ENCODE assay signal across 19 cellular contexts in the genomic region with DNA sequence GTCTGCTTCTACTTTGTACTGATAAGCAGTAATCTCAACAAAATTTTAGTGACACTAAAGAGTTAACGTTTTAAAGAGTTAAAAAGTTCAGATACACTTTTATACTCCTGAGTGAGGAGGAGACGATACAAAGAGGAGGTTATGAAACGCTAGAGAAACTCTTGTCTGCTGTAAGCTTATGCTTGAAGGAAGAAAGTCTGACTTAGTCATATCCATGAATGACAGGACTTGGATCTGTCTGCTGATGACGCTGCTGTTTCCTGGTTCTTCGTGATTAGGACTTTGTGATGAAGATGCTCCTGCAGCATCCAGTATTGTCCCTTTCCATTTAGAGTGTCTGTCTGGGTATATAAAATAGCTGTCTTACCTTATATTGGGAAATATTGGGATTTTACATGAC. TPM values are rescaled to one million over a fixed set of nuclear protein-coding genes. Genes with fewer than 3 reads are reported as not detected.
DNase-seq lines count a peak whose midpoint lies in the region; ATAC-seq and TF ChIP-seq lines count a peak whose summit lies in the region.
"Had no signal": no experiment of that assay in that cellular context is flagged by ENCODE, and none has a peak within 500 bp of the region (broad histone marks: within the 10 kb centered on the region; RNA-seq: fewer than 3 reads in every experiment).

No MANE protein-coding gene starts in this region.

- no peak for TF ChIP-seq CTCF in activated CD8-positive, alpha-beta T cell treated with anti-CD3 and anti-CD28 coated beads for 36 hours (IDR thresholded peaks at IDR 0.05)
- TF ChIP-seq CTCF in RWPE2 (IDR thresholded peaks at IDR 0.05; ENCODE audit: poor library complexity, severe bottlenecking), result no peak

- peaks cover 16% of the 10 kb centered on the region; the same call in 1 of the 2 replicates for H3K36me3 ChIP-seq in RWPE2 (ENCODE audit: low read depth)
- H3K36me3 ChIP-seq: sigmoid colon had no signal

- intact Hi-C loops in activated CD8-positive, alpha-beta T cell treated with anti-CD3 and anti-CD28 coated beads for 36 hours (cut with micrococcal nuclease), result loop anchor here (10.0 kb wide), 1 partner anchor 51 kb away; no protein-coding TSS in a partner anchor

- peak; percentile 41 for ATAC-seq in activated CD8-positive, alpha-beta T cell treated with anti-CD3 and anti-CD28 coated beads for 36 hours
- no peak for ATAC-seq in activated CD8-positive, alpha-beta T cell treated with anti-CD3 and anti-CD28 coated beads, Interleukin-2, amount 10 ng/mL, durations not matched to agents 7 days and 5 days
- peak; percentile 49; the same call in 2 of the 3 replicates for ATAC-seq in RWPE2 (ENCODE audit: low read depth)
- ATAC-seq in natural killer cell treated with Interleukin-12 subunit alpha and Interleukin-12 subunit beta and Interleukin-15 and Interleukin-18, amount 100 ng/mL, for 72 hours, result no peak
- ATAC-seq: T-helper 17 cell had no signal

- DNase-seq in activated CD8-positive, alpha-beta T cell treated with anti-CD3 and anti-CD28 coated beads for 36 hours, result no peak
- no peak for DNase-seq in activated CD8-positive, alpha-beta T cell treated with anti-CD3 and anti-CD28 coated beads, Interleukin-2, amount 10 ng/mL, durations not matched to agents 7 days and 5 days
- DNase-seq in RWPE2 (ENCODE audit: low spot score), result no peak
- DNase-seq in erythroblast (lab: John Stamatoyannopoulos, UW), result peak; percentile 10 to 30
- no peak for DNase-seq in substantia nigra (lab: John Stamatoyannopoulos, UW)
- DNase-seq in NCI-H2227 (lab: John Stamatoyannopoulos, UW; ENCODE audit: unreplicated experiment), result no peak
- no peak for DNase-seq in NCI-H1105 (lab: John Stamatoyannopoulos, UW)
- DNase-seq in natural killer cell treated with Interleukin-12 subunit alpha and Interleukin-12 subunit beta and Interleukin-15 and Interleukin-18, amount 100 ng/mL, for 72 hours (ENCODE audit: low spot score), result no peak
- DNase-seq: NCI-H1417 treated with DMSO at 0.1 percent for 48 hours; NCI-H2171 treated with DMSO at 0.1 percent for 48 hours; NCI-H774; PC-3; sigmoid colon; stimulated activated CD4-positive, alpha-beta T cell treated with anti-CD3 and anti-CD28 coated beads, Interleukin-1b, Interleukin-23, amount 100 ng/mL, for 48 hours; stimulated activated naive CD4-positive, alpha-beta T cell; T-helper 17 cell had no signal

- H3K36me3 Mint-ChIP-seq in activated CD8-positive, alpha-beta T cell treated with anti-CD3 and anti-CD28 coated beads for 36 hours (ENCODE audit: low read depth), result peaks cover 49% of the 10 kb centered on the region
- H3K36me3 Mint-ChIP-seq in activated CD8-positive, alpha-beta T cell treated with anti-CD3 and anti-CD28 coated beads, Interleukin-2, amount 10 ng/mL, durations not matched to agents 7 days and 5 days (ENCODE audit: low read depth), result peaks cover 56% of the 10 kb centered on the region
- H3K36me3 Mint-ChIP-seq in natural killer cell treated with Interleukin-12 subunit alpha and Interleukin-12 subunit beta and Interleukin-15 and Interleukin-18, amount 100 ng/mL, for 72 hours, result peaks cover 12% of the 10 kb centered on the region

- H3K27ac Mint-ChIP-seq in activated CD8-positive, alpha-beta T cell treated with anti-CD3 and anti-CD28 coated beads for 36 hours, result no peak overlapping the region
- no peak overlapping the region for H3K27ac Mint-ChIP-seq in activated CD8-positive, alpha-beta T cell treated with anti-CD3 and anti-CD28 coated beads, Interleukin-2, amount 10 ng/mL, durations not matched to agents 7 days and 5 days
- H3K27ac Mint-ChIP-seq in natural killer cell treated with Interleukin-12 subunit alpha and Interleukin-12 subunit beta and Interleukin-15 and Interleukin-18, amount 100 ng/mL, for 72 hours, result no peak overlapping the region
- H3K27ac Mint-ChIP-seq: activated T-helper 1 cell treated with anti-CD3 and anti-CD28 coated beads, Interleukin-12 subunit alpha, Interleukin-12 subunit beta, Interleukin-2, Interleukin-4 antibody, amounts not matched to agents 30 ng/mL and 10 ng/mL and 1 ng/mL, durations not matched to agents 14 hours and 24 hours and 36 hours; T-helper 17 cell; type B pancreatic cell had no signal

- H3K27me3 Mint-ChIP-seq in activated CD8-positive, alpha-beta T cell treated with anti-CD3 and anti-CD28 coated beads for 36 hours, result no peaks in the 10 kb centered on the region
- no peaks in the 10 kb centered on the region for H3K27me3 Mint-ChIP-seq in activated CD8-positive, alpha-beta T cell treated with anti-CD3 and anti-CD28 coated beads, Interleukin-2, amount 10 ng/mL, durations not matched to agents 7 days and 5 days (ENCODE audit: low read depth)
- no peaks in the 10 kb centered on the region for H3K27me3 Mint-ChIP-seq in natural killer cell treated with Interleukin-12 subunit alpha and Interleukin-12 subunit beta and Interleukin-15 and Interleukin-18, amount 100 ng/mL, for 72 hours
- H3K27me3 Mint-ChIP-seq: T-helper 17 cell, type B pancreatic cell had no signal

- no peak overlapping the region for H3K4me3 ChIP-seq in RWPE2 (ENCODE audit: severe bottlenecking)
- H3K4me3 ChIP-seq: BLaER1, sigmoid colon had no signal

- H3K4me1 Mint-ChIP-seq in activated CD8-positive, alpha-beta T cell treated with anti-CD3 and anti-CD28 coated beads for 36 hours (ENCODE audit: low read depth), result peaks cover 73% of the 10 kb centered on the region
- H3K4me1 Mint-ChIP-seq in activated CD8-positive, alpha-beta T cell treated with anti-CD3 and anti-CD28 coated beads, Interleukin-2, amount 10 ng/mL, durations not matched to agents 7 days and 5 days (ENCODE audit: low read depth), result peaks cover 25% of the 10 kb centered on the region
- H3K4me1 Mint-ChIP-seq in natural killer cell treated with Interleukin-12 subunit alpha and Interleukin-12 subunit beta and Interleukin-15 and Interleukin-18, amount 100 ng/mL, for 72 hours (ENCODE audit: low read depth in 2 of 2), result peaks cover 54 to 56% of the 10 kb centered on the region in 2 donors

- CTCF ChIA-PET in activated CD8-positive, alpha-beta T cell treated with anti-CD3 and anti-CD28 coated beads for 36 hours (lab: Charles Lee), result no interaction called here
- CTCF ChIA-PET in activated CD8-positive, alpha-beta T cell treated with anti-CD3 and anti-CD28 coated beads, Interleukin-2, amount 10 ng/mL, durations not matched to agents 7 days and 5 days (lab: Charles Lee), result no interaction called here

- H3K27ac ChIP-seq in RWPE2 (ENCODE audit: poor library complexity, severe bottlenecking) (no peak overlapping the region), substantia nigra (ENCODE audit: low read depth, low read length, poor library complexity, severe bottlenecking) (peak overlapping the region; percentile 2)
- H3K27ac ChIP-seq: BLaER1, sigmoid colon had no signal

- H3K9me3 ChIP-seq in RWPE2 (ENCODE audit: severe bottlenecking), result no peaks in the 10 kb centered on the region

- no peak overlapping the region for H3K4me3 Mint-ChIP-seq in activated CD8-positive, alpha-beta T cell treated with anti-CD3 and anti-CD28 coated beads for 36 hours
- no peak overlapping the region for H3K4me3 Mint-ChIP-seq in activated CD8-positive, alpha-beta T cell treated with anti-CD3 and anti-CD28 coated beads, Interleukin-2, amount 10 ng/mL, durations not matched to agents 7 days and 5 days
- no peak overlapping the region for H3K4me3 Mint-ChIP-seq in natural killer cell treated with Interleukin-12 subunit alpha and Interleukin-12 subunit beta and Interleukin-15 and Interleukin-18, amount 100 ng/mL, for 72 hours
- H3K4me3 Mint-ChIP-seq: activated T-helper 1 cell treated with anti-CD3 and anti-CD28 coated beads, Interleukin-12 subunit alpha, Interleukin-12 subunit beta, Interleukin-2, Interleukin-4 antibody, amounts not matched to agents 30 ng/mL and 10 ng/mL and 1 ng/mL, durations not matched to agents 14 hours and 24 hours and 36 hours; T-helper 17 cell; type B pancreatic cell had no signal

- POLR2A ChIA-PET in activated CD8-positive, alpha-beta T cell treated with anti-CD3 and anti-CD28 coated beads for 36 hours (lab: Charles Lee), result interaction anchor here (1.1 to 1.3 kb wide), 2 partner anchors 15 to 16 kb away, joined by 3 to 6 read pairs; no protein-coding TSS in a partner anchor
- POLR2A ChIA-PET in activated CD8-positive, alpha-beta T cell treated with anti-CD3 and anti-CD28 coated beads, Interleukin-2, amount 10 ng/mL, durations not matched to agents 7 days and 5 days (lab: Charles Lee), result interaction anchor here (0.7 kb wide), 1 partner anchor 15 kb away, joined by 3 read pairs; no protein-coding TSS in a partner anchor

- H3K27me3 ChIP-seq in RWPE2 (ENCODE audit: insufficient read depth, poor library complexity, severe bottlenecking), result no peaks in the 10 kb centered on the region
- H3K27me3 ChIP-seq: BLaER1, sigmoid colon had no signal

- peaks cover 18% of the 10 kb centered on the region for H3K4me1 ChIP-seq in RWPE2 (ENCODE audit: insufficient read depth, poor library complexity, severe bottlenecking)

- peaks cover 9% of the 10 kb centered on the region for H3K9me3 Mint-ChIP-seq in activated CD8-positive, alpha-beta T cell treated with anti-CD3 and anti-CD28 coated beads for 36 hours
- peaks cover 2% of the 10 kb centered on the region for H3K9me3 Mint-ChIP-seq in activated CD8-positive, alpha-beta T cell treated with anti-CD3 and anti-CD28 coated beads, Interleukin-2, amount 10 ng/mL, durations not matched to agents 7 days and 5 days (ENCODE audit: insufficient read depth)
- peaks cover 6% of the 10 kb centered on the region for H3K9me3 Mint-ChIP-seq in natural killer cell treated with Interleukin-12 subunit alpha and Interleukin-12 subunit beta and Interleukin-15 and Interleukin-18, amount 100 ng/mL, for 72 hours

- TF ChIP-seq POLR2A in erythroblast (IDR thresholded peaks at IDR 0.05; ENCODE audit: low read length), result no peak

RNA-seq across cellular contexts. Expression of gene TCF12, which starts 15.8 kb away (rescaled TPM):
- total RNA-seq in activated CD8-positive, alpha-beta T cell treated with anti-CD3 and anti-CD28 coated beads for 36 hours, result 10 to 100 TPM; 60.5 to 67.4 TPM
- total RNA-seq in activated CD8-positive, alpha-beta T cell treated with anti-CD3 and anti-CD28 coated beads, Interleukin-2, amount 10 ng/mL, durations not matched to agents 7 days and 5 days, result 10 to 100 TPM; 63.4 to 70.7 TPM
- total RNA-seq in natural killer cell treated with Interleukin-12 subunit alpha and Interleukin-12 subunit beta and Interleukin-15 and Interleukin-18, amount 100 ng/mL, for 72 hours, result 100 to 1,000 TPM in 1 of 2 donors, 10 to 100 TPM in 1; 69.4 to 140 TPM

Comparison
In these comparisons a context has a peak if more than half of its experiments do, and no peak if none do; other contexts are left out.
1. ATAC-seq: peak in activated CD8-positive, alpha-beta T cell treated with anti-CD3 and anti-CD28 coated beads for 36 hours (single experiment) and RWPE2 (single experiment); none in activated CD8-positive, alpha-beta T cell treated with anti-CD3 and anti-CD28 coated beads, Interleukin-2, amount 10 ng/mL, durations not matched to agents 7 days and 5 days (single experiment) and natural killer cell treated with Interleukin-12 subunit alpha and Interleukin-12 subunit beta and Interleukin-15 and Interleukin-18, amount 100 ng/mL, for 72 hours (0 of 2).
2. DNase-seq: peak in erythroblast (2 of 2); none in activated CD8-positive, alpha-beta T cell treated with anti-CD3 and anti-CD28 coated beads for 36 hours (single experiment), activated CD8-positive, alpha-beta T cell treated with anti-CD3 and anti-CD28 coated beads, Interleukin-2, amount 10 ng/mL, durations not matched to agents 7 days and 5 days (single experiment), RWPE2 (single experiment), substantia nigra (0 of 49), NCI-H2227 (single experiment), NCI-H1105 (single experiment) and natural killer cell treated with Interleukin-12 subunit alpha and Interleukin-12 subunit beta and Interleukin-15 and Interleukin-18, amount 100 ng/mL, for 72 hours (single experiment).